8 cellular contexts compared by ENCODE assay signal in genomic region chr13:113759525-113760137, GRCh38. TPM values are rescaled to one million over a fixed set of nuclear protein-coding genes. Genes with fewer than 3 reads are reported as not detected.
DNase-seq lines count a peak whose midpoint lies in the region; ATAC-seq and TF ChIP-seq lines count a peak whose summit lies in the region.

No MANE protein-coding gene starts in this region.

- H3K36me3 ChIP-seq in Panc1 (ENCODE audit: control insufficient read depth, insufficient read depth, low read length) (no peaks in the 10 kb centered on the region), muscle layer of duodenum (ENCODE audit: control insufficient read depth in 1 of 2, insufficient read depth in 2 of 2, low read length in 2 of 2) (no peaks in the 10 kb centered on the region)

- in situ Hi-C loops in Panc1 (cut with HindIII; ENCODE audit: low pct_unique_long_range_greater_than_20kb, low sequenced_read_pairs), result no loop called here

- CTCF ChIA-PET in Panc1 (lab: Charles Lee), result no interaction called here

- intact Hi-C loops in Panc1 (cut with micrococcal nuclease; ENCODE audit: unreplicated experiment), result no loop called here

- H3K4me1 ChIP-seq in Panc1 (ENCODE audit: control insufficient read depth, insufficient read depth, low read length), result no peaks in the 10 kb centered on the region
- peaks cover 4 to 9% of the 10 kb centered on the region in 2 donors for H3K4me1 ChIP-seq in muscle layer of duodenum (ENCODE audit: control insufficient read depth in 1 of 2, insufficient read depth in 2 of 2, low read length in 2 of 2)

- BruUV-seq in Panc1 (replicated peaks; lab: Mats Ljungman, UMichigan), result no TSS peak

- H3K4me3 ChIP-seq in Panc1 (ENCODE audit: low read depth in 2 of 2, low read length in 2 of 2) (peak overlapping the region; percentile 64 to 86), muscle layer of duodenum (ENCODE audit: low read depth in 1 of 2, low read length in 2 of 2) (peak overlapping the region; percentile 73 to 84)

- ATAC-seq in Panc1 (peak; percentile 2; the same call in 1 of the 2 replicates), GM18502 (IDR thresholded peaks at IDR 0.05; ENCODE audit: poor library complexity, unreplicated experiment) (no peak)

- POLR2A ChIA-PET in Panc1 (lab: Charles Lee), result no interaction called here

- DNase-seq in DMS79 (lab: John Stamatoyannopoulos, UW), result peak; percentile 54
- no peak for DNase-seq in DMS79 treated with DMSO at 0.1 percent for 48 hours (lab: John Stamatoyannopoulos, UW)
- no peak for DNase-seq in Panc1 (ENCODE audit: low read depth, low spot score)
- DNase-seq in epithelial cell of prostate (ENCODE audit: low read depth, low spot score), result no peak
- DNase-seq in H4 (ENCODE audit: low spot score), result no peak
- no peak for DNase-seq in stimulated activated CD4-positive, alpha-beta T cell treated with anti-CD3 and anti-CD28 coated beads, Interleukin-1b, Interleukin-23, amount 100 ng/mL, for 48 hours

- peak overlapping the region; percentile 65 for H3K27ac ChIP-seq in Panc1 (ENCODE audit: low read length)
- H3K27ac ChIP-seq in epithelial cell of prostate, result peak overlapping the region; percentile 23
- H3K27ac ChIP-seq in muscle layer of duodenum (ENCODE audit: low read length), result no peak overlapping the region

- no peak for TF ChIP-seq CTCF in Panc1 (IDR thresholded peaks at IDR 0.05)

- no peaks in the 10 kb centered on the region for H3K9me3 ChIP-seq in Panc1 (ENCODE audit: control insufficient read depth, insufficient read depth, low read depth, low read length)
- H3K9me3 ChIP-seq in muscle layer of duodenum (ENCODE audit: control insufficient read depth in 1 of 2, low read length in 2 of 2), result no peaks in the 10 kb centered on the region

- H3K27me3 ChIP-seq in Panc1 (ENCODE audit: control insufficient read depth, insufficient read depth, low read length) (no peaks in the 10 kb centered on the region), muscle layer of duodenum (ENCODE audit: low read depth, low read length) (peaks cover 7% of the 10 kb centered on the region)

RNA-seq across cellular contexts. Expression of gene TMEM255B, which starts 0.6 kb away (rescaled TPM):
- 26.3 TPM for total RNA-seq in Panc1 (2021; ENCODE audit: unreplicated experiment)
- 23.6 TPM for polyA plus RNA-seq in Panc1 (2012; ENCODE audit: insufficient read length)
- 2.1 TPM in 1 of 2 replicates, not detected in the other for total RNA-seq in H4 (2014; rRNA removed; shearing (Covaris generic))
